In the genomic region with DNA sequence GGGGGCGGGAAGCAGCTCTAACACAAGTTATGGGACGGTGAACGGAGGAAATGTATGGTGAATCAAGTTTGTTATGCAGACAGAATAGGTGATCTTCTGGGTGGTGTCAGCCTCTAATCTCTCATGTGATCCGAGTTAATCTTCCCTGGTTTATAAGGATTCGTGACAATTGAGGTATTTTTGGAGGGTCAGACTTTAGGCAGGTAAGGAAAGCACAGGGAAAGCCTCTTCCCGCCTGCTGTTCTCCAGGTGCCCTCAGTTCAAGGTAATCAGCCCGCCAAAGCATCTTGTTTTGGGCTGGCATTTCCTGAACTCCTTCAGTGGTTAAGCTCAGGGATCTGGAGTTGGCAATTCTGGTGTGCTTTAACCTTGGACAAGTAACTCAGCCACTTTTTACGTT, we compare ENCODE assay signal across 10 cellular contexts. TPM values are rescaled to one million over a fixed set of nuclear protein-coding genes. Genes with fewer than 3 reads are reported as not detected.
DNase-seq lines count a peak whose midpoint lies in the region; ATAC-seq, FAIRE-seq and TF ChIP-seq lines count a peak whose summit lies in the region.
"Had no signal": no experiment of that assay in that cellular context is flagged by ENCODE, and none has a peak within 500 bp of the region (broad histone marks: within the 10 kb centered on the region; RNA-seq: fewer than 3 reads in every experiment).

No MANE protein-coding gene starts in this region.

- peaks cover 22% of the 10 kb centered on the region for H3K4me1 Mint-ChIP-seq in endodermal cell

- H3K27me3 Mint-ChIP-seq in endodermal cell (ENCODE audit: insufficient read depth) = no peaks in the 10 kb centered on the region

- no peak overlapping the region for H3K4me3 Mint-ChIP-seq in endodermal cell

- FAIRE-seq in D721Med (lab: Jason Lieb, UNC) = no peak

- H2AFZ ChIP-seq in osteoblast (ENCODE audit: low read length) = peak overlapping the region; percentile 89

- peaks cover 48% of the 10 kb centered on the region for H3K36me3 Mint-ChIP-seq in endodermal cell (ENCODE audit: low read depth)

- no peaks in the 10 kb centered on the region for H4K20me1 ChIP-seq in osteoblast (ENCODE audit: insufficient read depth, low read length)

- H3K27me3 ChIP-seq in MG63 (no peaks in the 10 kb centered on the region), endodermal cell (ENCODE audit: control insufficient read depth, insufficient read depth, low read length, poor library complexity, severe bottlenecking) (no peaks in the 10 kb centered on the region), osteoblast (ENCODE audit: insufficient read depth, low read length) (no peaks in the 10 kb centered on the region)

- no peak overlapping the region for H3K27ac Mint-ChIP-seq in endodermal cell

- H3K9me3 Mint-ChIP-seq in endodermal cell = no peaks in the 10 kb centered on the region

- H3K36me3 ChIP-seq in MG63 = peaks cover 82% of the 10 kb centered on the region
- H3K36me3 ChIP-seq in endodermal cell (ENCODE audit: control insufficient read depth, insufficient read depth, low read length) = peaks cover 50% of the 10 kb centered on the region
- peaks cover 47% of the 10 kb centered on the region for H3K36me3 ChIP-seq in osteoblast (ENCODE audit: insufficient read depth, low read length)

- ATAC-seq in HG03108 (IDR thresholded peaks at IDR 0.05; ENCODE audit: unreplicated experiment) = no peak
- ATAC-seq in GM18909 (IDR thresholded peaks at IDR 0.05; ENCODE audit: poor library complexity, unreplicated experiment) = no peak

- H3K9me3 ChIP-seq in MG63 = no peaks in the 10 kb centered on the region
- H3K9me3 ChIP-seq in endodermal cell (ENCODE audit: control insufficient read depth, low read length) = no peaks in the 10 kb centered on the region
- no peaks in the 10 kb centered on the region for H3K9me3 ChIP-seq in osteoblast (ENCODE audit: low read depth, low read length)

- H3K4me1 ChIP-seq in endodermal cell (ENCODE audit: control insufficient read depth, insufficient read depth, low read length) = peaks cover 4% of the 10 kb centered on the region
- peaks cover 18% of the 10 kb centered on the region for H3K4me1 ChIP-seq in osteoblast (ENCODE audit: insufficient read depth, low read length)

- H3K4me3 ChIP-seq in MG63 = peak overlapping the region; percentile 78
- peak overlapping the region; percentile 98 for H3K4me3 ChIP-seq in endodermal cell (ENCODE audit: low read length)
- peak overlapping the region; percentile 95 for H3K4me3 ChIP-seq in osteoblast (ENCODE audit: insufficient read depth, low read length)

- H3K27ac ChIP-seq in C4-2B (peak overlapping the region; percentile 28; the same call in 1 of the 2 replicates), endodermal cell (ENCODE audit: low read depth, low read length) (no peak overlapping the region), osteoblast (ENCODE audit: low read depth, low read length) (peak overlapping the region; percentile 79)

- peaks cover 64% of the 10 kb centered on the region for H3K79me2 ChIP-seq in osteoblast (ENCODE audit: insufficient read depth, low read length)

- peak overlapping the region; percentile 91 for H3K4me2 ChIP-seq in osteoblast (ENCODE audit: insufficient read depth, low read length)

- no peak for TF ChIP-seq CTCF in C4-2B (conservative IDR thresholded peaks at IDR 0.05)
- TF ChIP-seq CTCF in endodermal cell (conservative IDR thresholded peaks at IDR 0.05) = no peak
- TF ChIP-seq CTCF in osteoblast (IDR thresholded peaks at IDR 0.05; ENCODE audit: extremely low read depth, low read depth, low read length) = no peak
- TF ChIP-seq CTCF in D721Med (IDR thresholded peaks at IDR 0.05; ENCODE audit: insufficient read depth, missing control alignments) = no peak

- intact Hi-C loops in posterior cingulate gyrus (cut with DNase I) = loop anchor here (2.0 to 5.0 kb wide), 2 partner anchors 36 to 75 kb away; partner anchors contain the start of genes FAM210B and RTF2

- DNase-seq in MG63 = no peak
- DNase-seq in endodermal cell = no peak
- no peak for DNase-seq in osteoblast (ENCODE audit: insufficient read length, low spot score, missing footprints)
- no peak for DNase-seq in D721Med (ENCODE audit: insufficient read length, low spot score)
- DNase-seq in posterior cingulate gyrus = no peak
- DNase-seq: activated CD4-positive, alpha-beta T cell treated with anti-CD3 and anti-CD28 coated beads for 4 hours; NCI-H510A had no signal

- 76 to 86% methylated on average over 4 to 8 of the region's 8 CpGs for WGBS in endodermal cell (ENCODE audit: insufficient coverage in 1 of 2, insufficient read length in 1 of 2), 2 experiments

- peak overlapping the region; percentile 83 for H3K9ac ChIP-seq in endodermal cell (ENCODE audit: extremely low read depth, low read length, poor library complexity, severe bottlenecking)

RNA-seq across cellular contexts. Expression of gene CSTF1, which starts 1.2 kb away (rescaled TPM):
- 68.6 and 135 TPM in 2 replicates for total RNA-seq in MG63 (2014; rRNA removed; shearing (Covaris generic); ENCODE audit: low replicate concordance)
- total RNA-seq in endodermal cell (10 to 100 TPM; 47.9 to 50.1 TPM), osteoblast (25.0 and 26.8 TPM in 2 replicates)
- polyA plus RNA-seq in endodermal cell (2013, experiment 1 of 2) = 45.1 TPM
- polyA plus RNA-seq in endodermal cell (2013, experiment 2 of 2) = 39.7 TPM

RNA-seq across cellular contexts. Expression of gene AURKA, which starts 1.6 kb away (rescaled TPM):
- total RNA-seq in MG63 (2014; rRNA removed; shearing (Covaris generic); ENCODE audit: low replicate concordance) = 86.4 and 130 TPM in 2 replicates
- 10 to 100 TPM; 56.3 to 85.9 TPM for total RNA-seq in endodermal cell
- 64.2 TPM for polyA plus RNA-seq in endodermal cell (2013, experiment 1 of 2)
- 75.5 TPM for polyA plus RNA-seq in endodermal cell (2013, experiment 2 of 2)
- 4.7 and 8.0 TPM in 2 replicates for total RNA-seq in osteoblast

RNA-seq across cellular contexts. Expression of gene CASS4, which starts 18.4 kb away (rescaled TPM):
- 0.07 and 0.25 TPM in 2 replicates for total RNA-seq in MG63 (2014; rRNA removed; shearing (Covaris generic); ENCODE audit: low replicate concordance)
- total RNA-seq in endodermal cell (not detected), osteoblast (under 0.01 TPM in 2 replicates)
- polyA plus RNA-seq in endodermal cell (2013, experiment 1 of 2) = 0.11 TPM
- polyA plus RNA-seq in endodermal cell (2013, experiment 2 of 2) = 0.12 TPM

RNA-seq across cellular contexts. Expression of gene FAM210B, which starts 34.9 kb away (rescaled TPM):
- 12.2 and 14.0 TPM in 2 replicates for total RNA-seq in MG63 (2014; rRNA removed; shearing (Covaris generic); ENCODE audit: low replicate concordance)
- 10 to 100 TPM; 16.8 to 34.1 TPM for total RNA-seq in endodermal cell
- polyA plus RNA-seq in endodermal cell (2013, experiment 1 of 2) = 61.2 TPM
- polyA plus RNA-seq in endodermal cell (2013, experiment 2 of 2) = 62.7 TPM
- total RNA-seq in osteoblast = 69.5 and 89.6 TPM in 2 replicates
